In the genomic region with DNA sequence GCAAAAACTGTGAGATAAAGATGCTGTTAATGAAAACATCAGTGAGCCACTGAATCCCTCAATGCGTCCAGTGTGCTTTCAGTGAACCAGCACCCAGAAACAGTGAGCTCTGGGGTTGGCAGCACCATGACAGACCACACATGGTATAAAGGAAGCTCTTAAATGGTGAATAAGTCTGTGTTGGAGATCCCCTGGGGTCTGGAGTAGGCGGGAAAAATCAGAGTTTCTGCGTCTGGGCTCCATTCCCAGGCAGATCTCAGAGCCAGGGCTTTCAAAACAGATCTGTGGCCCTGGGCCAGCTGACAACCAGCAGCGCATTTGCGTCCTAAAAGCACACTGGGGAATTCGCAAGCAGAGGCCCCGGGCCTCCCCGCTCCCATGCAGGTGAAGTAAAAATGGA, we compare ENCODE assay signal across 13 cellular contexts.
DNase-seq lines count a peak whose midpoint lies in the region; ATAC-seq and TF ChIP-seq lines count a peak whose summit lies in the region.
"Had no signal": no experiment of that assay in that cellular context is flagged by ENCODE, and none has a peak within 500 bp of the region (broad histone marks: within the 10 kb centered on the region; RNA-seq: fewer than 3 reads in every experiment).

No MANE protein-coding gene starts in this region.

- no peak for TF ChIP-seq CTCF in AG10803 (conservative IDR thresholded peaks at IDR 0.05; ENCODE audit: low read length)
- no peak for TF ChIP-seq CTCF in fibroblast of mammary gland (conservative IDR thresholded peaks at IDR 0.05; ENCODE audit: control insufficient read depth, insufficient read depth, low read depth, low read length)
- TF ChIP-seq CTCF in CD4-positive, alpha-beta T cell (IDR thresholded peaks at IDR 0.05) = no peak

- H3K4me1 Mint-ChIP-seq in CD4-positive, alpha-beta T cell (ENCODE audit: low read depth) = no peaks in the 10 kb centered on the region
- H3K4me1 Mint-ChIP-seq: CD4-positive, alpha-beta memory T cell; endodermal cell had no signal

- peak overlapping the region; percentile 42 for H2AFZ ChIP-seq in neuronal stem cell (ENCODE audit: low read length)
- H2AFZ ChIP-seq: GM23338 had no signal

- H4K91ac ChIP-seq in neuronal stem cell (ENCODE audit: low read depth, low read length, poor library complexity) = no peak overlapping the region

- H3K27ac Mint-ChIP-seq in CD4-positive, alpha-beta T cell = no peak overlapping the region
- H3K27ac Mint-ChIP-seq: CD4-positive, alpha-beta memory T cell; endodermal cell; GM23338 had no signal

- no peaks in the 10 kb centered on the region for H3K36me3 ChIP-seq in neuronal stem cell (replicated peaks in 1 of 2; ENCODE audit: control insufficient read depth in 2 of 2, insufficient read depth in 2 of 2, low read length in 2 of 2)

- DNase-seq in AG10803 (ENCODE audit: low read depth) = peak; percentile 91
- peak; percentile 96 for DNase-seq in NCI-H2171 (lab: John Stamatoyannopoulos, UW)
- peak; percentile 97 for DNase-seq in fibroblast of mammary gland (ENCODE audit: low read depth)
- no peak for DNase-seq in neuronal stem cell (ENCODE audit: low spot score)
- no peak for DNase-seq in CD4-positive, alpha-beta T cell
- no peak for DNase-seq in activated gamma-delta T cell treated with Interleukin-2 at 50 U/mL for 16 hours
- DNase-seq: activated CD4-positive, alpha-beta T cell treated with anti-CD3 and anti-CD28 coated beads, Interleukin-2, amount 50 U/mL, for 1 hour; CD4-positive, alpha-beta memory T cell; endodermal cell; NCI-H2227 treated with DMSO at 0.1 percent for 48 hours had no signal

- H3K9me3 Mint-ChIP-seq in CD4-positive, alpha-beta T cell = no peaks in the 10 kb centered on the region
- H3K9me3 Mint-ChIP-seq: endodermal cell, GM23338 had no signal

- H3K4me1 ChIP-seq in neuronal stem cell (ENCODE audit: control insufficient read depth in 2 of 2, insufficient read depth in 1 of 2, low read depth in 1 of 2, low read length in 2 of 2) = peaks cover 0 to 5% of the 10 kb centered on the region in 2 donors

- no peak overlapping the region for H2BK5ac ChIP-seq in neuronal stem cell (ENCODE audit: low read length)

- H3K4ac ChIP-seq in neuronal stem cell (ENCODE audit: low read length) = no peak overlapping the region

- H2BK120ac ChIP-seq in neuronal stem cell (ENCODE audit: low read depth, low read length) = no peak overlapping the region

- H3K9me3 ChIP-seq in neuronal stem cell (replicated peaks in 1 of 2; ENCODE audit: control insufficient read depth in 2 of 2, insufficient read depth in 1 of 2, low read depth in 1 of 2, low read length in 2 of 2) = no peaks in the 10 kb centered on the region
- H3K9me3 ChIP-seq in CD4-positive, alpha-beta T cell (ENCODE audit: control insufficient read depth, low read length) = no peaks in the 10 kb centered on the region

- WGBS in neuronal stem cell (ENCODE audit: extremely low coverage in 2 of 2, insufficient read length in 2 of 2, insufficient replicate concordance in 1 of 2), 2 donors = no CpG with 5 or more reads among the region's 8 CpGs

- no peak overlapping the region for H3K23ac ChIP-seq in neuronal stem cell (ENCODE audit: low read depth, low read length, poor library complexity)

- H2BK15ac ChIP-seq in neuronal stem cell (ENCODE audit: low read length) = no peak overlapping the region

- intact Hi-C loops in CD4-positive, alpha-beta T cell (cut with DNase I, micrococcal nuclease) = no loop called here

- no peaks in the 10 kb centered on the region for H3K36me3 Mint-ChIP-seq in CD4-positive, alpha-beta T cell (ENCODE audit: low read depth)

- no peaks in the 10 kb centered on the region for H3K79me1 ChIP-seq in neuronal stem cell (ENCODE audit: low read depth, low read length)

- H3K27me3 ChIP-seq in neuronal stem cell (ENCODE audit: control insufficient read depth in 3 of 3, insufficient read depth in 3 of 3, low read depth in 1 of 3, low read length in 3 of 3) = no peaks in the 10 kb centered on the region
- H3K27me3 ChIP-seq in CD4-positive, alpha-beta T cell (ENCODE audit: control insufficient read depth, insufficient read depth, low read length) = no peaks in the 10 kb centered on the region

- no peak overlapping the region for H3K9ac ChIP-seq in neuronal stem cell (ENCODE audit: low read depth, low read length, poor library complexity)

- no peaks in the 10 kb centered on the region for H3K27me3 Mint-ChIP-seq in CD4-positive, alpha-beta T cell
- H3K27me3 Mint-ChIP-seq: CD4-positive, alpha-beta memory T cell had no signal

- no peak overlapping the region for H4K8ac ChIP-seq in neuronal stem cell (ENCODE audit: low read depth, low read length)

- CTCF ChIA-PET in CD4-positive, alpha-beta T cell (lab: Charles Lee) = no interaction called here

- H3K4me2 ChIP-seq in neuronal stem cell (ENCODE audit: insufficient read depth, low read length, poor library complexity, severe bottlenecking) = no peak overlapping the region
- H3K4me2 ChIP-seq: GM23338 had no signal

- POLR2A ChIA-PET in CD4-positive, alpha-beta T cell (lab: Charles Lee) = no interaction called here

- no peak overlapping the region for H3K14ac ChIP-seq in neuronal stem cell (ENCODE audit: low read length)

- no peak overlapping the region for H3K4me3 ChIP-seq in AG10803 (ENCODE audit: low read length)
- H3K4me3 ChIP-seq in fibroblast of mammary gland (ENCODE audit: control insufficient read depth, low read depth, low read length) = no peak overlapping the region
- H3K4me3 ChIP-seq in neuronal stem cell (ENCODE audit: low read length in 2 of 2) = no peak overlapping the region
- H3K4me3 ChIP-seq: GM23338 had no signal

- ATAC-seq in GM18868 (IDR thresholded peaks at IDR 0.05; ENCODE audit: unreplicated experiment) (no peak), GM21619 (IDR thresholded peaks at IDR 0.05; ENCODE audit: unreplicated experiment) (no peak)
- ATAC-seq in CD4-positive, alpha-beta T cell (ENCODE audit: poor library complexity) = no peak
- ATAC-seq: GM23338 had no signal

- no peak overlapping the region for H2AK5ac ChIP-seq in neuronal stem cell (ENCODE audit: low read depth, low read length)

- no peak overlapping the region for H3K4me3 Mint-ChIP-seq in CD4-positive, alpha-beta T cell
- H3K4me3 Mint-ChIP-seq: CD4-positive, alpha-beta memory T cell; endodermal cell; GM23338 had no signal

- no peak overlapping the region for H2BK12ac ChIP-seq in neuronal stem cell (ENCODE audit: low read length)

- H3K27ac ChIP-seq in neuronal stem cell (replicated peaks; ENCODE audit: low read length) = no peak overlapping the region
- H3K27ac ChIP-seq in CD4-positive, alpha-beta T cell (ENCODE audit: low read depth, low read length) = no peak overlapping the region

- no peak overlapping the region for H3K18ac ChIP-seq in neuronal stem cell (ENCODE audit: low read length)

Comparison
In these comparisons a context has a peak if more than half of its experiments do, and no peak if none do; other contexts are left out.
1. DNase-seq: peak in AG10803 (single experiment), NCI-H2171 (single experiment) and fibroblast of mammary gland (single experiment); none in neuronal stem cell (single experiment), CD4-positive, alpha-beta T cell (0 of 10) and activated gamma-delta T cell treated with Interleukin-2 at 50 U/mL for 16 hours (single experiment).